Comparison of ENCODE assay signal across 17 cellular contexts in genomic region chr15:84795186-84795585, GRCh38. TPM values are rescaled to one million over a fixed set of nuclear protein-coding genes. Genes with fewer than 3 reads are reported as not detected.
A peak's percentile ranks its signal among the peaks of the same experiment; 100 is the strongest.
DNase-seq lines count a peak whose midpoint lies in the region; ATAC-seq and TF ChIP-seq lines count a peak whose summit lies in the region.
"Had no signal": no experiment of that assay in that cellular context is flagged by ENCODE, and none has a peak within 500 bp of the region (broad histone marks: within the 10 kb centered on the region; RNA-seq: fewer than 3 reads in every experiment).

No MANE protein-coding gene starts in this region.

- peak; percentile 33 for DNase-seq in GM04503 (ENCODE audit: low read depth)
- DNase-seq in fibroblast of gingiva (ENCODE audit: low read depth): peak; percentile 77
- DNase-seq in mesenchymal stem cell: peak; percentile 10
- DNase-seq in activated CD4-positive, alpha-beta T cell treated with anti-CD3 and anti-CD28 coated beads for 36 hours: no peak
- DNase-seq in NCI-H2196 (lab: John Stamatoyannopoulos, UW; ENCODE audit: unreplicated experiment): no peak
- no peak for DNase-seq in stomach
- DNase-seq: AML-193; Caco-2; CD8-positive, alpha-beta memory T cell; DND-41; GF-D8; GOT3 had no signal

- no peak for TF ChIP-seq POLR2A in stomach (IDR thresholded peaks at IDR 0.05)

- intact Hi-C loops in activated CD4-positive, alpha-beta T cell treated with anti-CD3 and anti-CD28 coated beads for 36 hours (cut with DNase I, micrococcal nuclease): no loop called here
- intact Hi-C loops in stomach (cut with DNase I; ENCODE audit: low total_unique reads): no loop called here

- H2BK12ac ChIP-seq in mesenchymal stem cell (ENCODE audit: low read length in 2 of 2): no peak overlapping the region

- no peak overlapping the region for H3K23ac ChIP-seq in mesenchymal stem cell (ENCODE audit: low read length in 2 of 2)

- H3K36me3 ChIP-seq in mesenchymal stem cell (ENCODE audit: control insufficient read depth in 1 of 2, insufficient read depth in 2 of 2, low read depth in 1 of 2, low read length in 2 of 2) (peaks cover 38 to 76% of the 10 kb centered on the region in 2 experiments), stomach (peaks cover 31 to 93% (median 84%) of the 10 kb centered on the region in 4 donors)

- no peak overlapping the region for H4K91ac ChIP-seq in mesenchymal stem cell (ENCODE audit: low read length)

- no peak overlapping the region for H3K4me2 ChIP-seq in mesenchymal stem cell (ENCODE audit: low read length, poor library complexity, severe bottlenecking)
- H3K4me2 ChIP-seq: BLaER1 had no signal

- H3K4me1 Mint-ChIP-seq in activated CD4-positive, alpha-beta T cell treated with anti-CD3 and anti-CD28 coated beads for 36 hours: peaks cover 2% of the 10 kb centered on the region

- WGBS in mesenchymal stem cell: 100% methylated on average over 3 of the region's 3 CpGs
- 82 to 96% (median 88%) methylated on average over 3 of the region's 3 CpGs for WGBS in stomach, 5 donors

- H3K36me3 Mint-ChIP-seq in activated CD4-positive, alpha-beta T cell treated with anti-CD3 and anti-CD28 coated beads for 36 hours (ENCODE audit: low read depth): peaks cover 42% of the 10 kb centered on the region

- H3K4me3 Mint-ChIP-seq in activated CD4-positive, alpha-beta T cell treated with anti-CD3 and anti-CD28 coated beads for 36 hours: no peak overlapping the region
- H3K4me3 Mint-ChIP-seq: CD8-positive, alpha-beta memory T cell had no signal

- POLR2A ChIA-PET in activated CD4-positive, alpha-beta T cell treated with anti-CD3 and anti-CD28 coated beads for 36 hours (lab: Charles Lee): no interaction called here

- H3K14ac ChIP-seq in mesenchymal stem cell (ENCODE audit: low read length in 2 of 2): no peak overlapping the region

- no peaks in the 10 kb centered on the region for H3K27me3 Mint-ChIP-seq in activated CD4-positive, alpha-beta T cell treated with anti-CD3 and anti-CD28 coated beads for 36 hours
- H3K27me3 Mint-ChIP-seq: CD8-positive, alpha-beta memory T cell had no signal

- no peak overlapping the region for H2BK120ac ChIP-seq in mesenchymal stem cell (ENCODE audit: low read depth, low read length)

- H3K9ac ChIP-seq in mesenchymal stem cell (ENCODE audit: low read length): no peak overlapping the region
- H3K9ac ChIP-seq: BLaER1 had no signal

- H2AK5ac ChIP-seq in mesenchymal stem cell (ENCODE audit: low read length, severe bottlenecking): no peak overlapping the region

- H3K27ac Mint-ChIP-seq in activated CD4-positive, alpha-beta T cell treated with anti-CD3 and anti-CD28 coated beads for 36 hours: no peak overlapping the region

- TF ChIP-seq CTCF in stomach (IDR thresholded peaks at IDR 0.05): no peak

- no peak overlapping the region for H3K4me3 ChIP-seq in mesenchymal stem cell (ENCODE audit: insufficient read depth in 1 of 2, low read depth in 1 of 2, low read length in 2 of 2)
- H3K4me3 ChIP-seq in stomach: no peak overlapping the region
- H3K4me3 ChIP-seq: BLaER1, GM12878, HAP-1 had no signal

- CTCF ChIA-PET in activated CD4-positive, alpha-beta T cell treated with anti-CD3 and anti-CD28 coated beads for 36 hours (lab: Charles Lee): no interaction called here

- H3K4me1 ChIP-seq in mesenchymal stem cell (ENCODE audit: control insufficient read depth, insufficient read depth, low read depth, low read length) (peaks cover 9% of the 10 kb centered on the region), stomach (peaks cover 0 to 3% (median 0%) of the 10 kb centered on the region in 4 donors)
- H3K4me1 ChIP-seq: BLaER1, Caco-2, HAP-1 had no signal

- no peak overlapping the region for H2BK5ac ChIP-seq in mesenchymal stem cell (ENCODE audit: low read depth, low read length, poor library complexity, severe bottlenecking)

- no peak overlapping the region for H3K4ac ChIP-seq in mesenchymal stem cell (ENCODE audit: low read depth in 1 of 2, low read length in 2 of 2)

- no peak overlapping the region for H3K27ac ChIP-seq in mesenchymal stem cell (ENCODE audit: low read length, poor library complexity, severe bottlenecking)
- H3K27ac ChIP-seq in stomach: no peak overlapping the region
- H3K27ac ChIP-seq: BLaER1 had no signal

- no peak for ATAC-seq in activated CD4-positive, alpha-beta T cell treated with anti-CD3 and anti-CD28 coated beads for 36 hours
- ATAC-seq in HG03095 (IDR thresholded peaks at IDR 0.05; ENCODE audit: unreplicated experiment): no peak
- ATAC-seq: GM12878, HepG2 had no signal

- no peak overlapping the region for H4K8ac ChIP-seq in mesenchymal stem cell (ENCODE audit: low read length)

- H3K27me3 ChIP-seq in mesenchymal stem cell (ENCODE audit: control insufficient read depth in 1 of 2, insufficient read depth in 1 of 2, low read length in 2 of 2) (no peaks in the 10 kb centered on the region), stomach (no peaks in the 10 kb centered on the region)
- H3K27me3 ChIP-seq: BLaER1 had no signal

- H3K9me3 ChIP-seq in mesenchymal stem cell (ENCODE audit: control insufficient read depth, low read length): no peaks in the 10 kb centered on the region
- no peaks in the 10 kb centered on the region for H3K9me3 ChIP-seq in stomach
- H3K9me3 ChIP-seq: BLaER1, Caco-2, HAP-1 had no signal

- H3K18ac ChIP-seq in mesenchymal stem cell (ENCODE audit: low read depth in 1 of 2, low read length in 2 of 2): no peak overlapping the region

- peaks cover 42% of the 10 kb centered on the region for H3K79me1 ChIP-seq in mesenchymal stem cell (replicated peaks; ENCODE audit: low read length, poor library complexity, severe bottlenecking)

- no peak overlapping the region for H2AFZ ChIP-seq in mesenchymal stem cell (ENCODE audit: low read depth, low read length)

- no peak for TF ChIP-seq EP300 in stomach (IDR thresholded peaks at IDR 0.05)

- no peak overlapping the region for H2BK15ac ChIP-seq in mesenchymal stem cell (ENCODE audit: low read depth, poor library complexity, severe bottlenecking)

- no peaks in the 10 kb centered on the region for H3K9me3 Mint-ChIP-seq in activated CD4-positive, alpha-beta T cell treated with anti-CD3 and anti-CD28 coated beads for 36 hours (ENCODE audit: low read depth)
- H3K9me3 Mint-ChIP-seq: CD8-positive, alpha-beta memory T cell had no signal

RNA-seq across cellular contexts. Expression of gene ALPK3, which starts 22.0 kb away (rescaled TPM):
- polyA plus RNA-seq in mesenchymal stem cell (2013, experiment 1 of 2): 1.2 TPM
- polyA plus RNA-seq in mesenchymal stem cell (2013, experiment 2 of 2): 1.1 TPM
- total RNA-seq in activated CD4-positive, alpha-beta T cell treated with anti-CD3 and anti-CD28 coated beads for 36 hours: under 1 TPM; 0.05 TPM
- total RNA-seq in stomach: 10 to 100 TPM in 1 of 5 donors, 1 to 10 TPM in 3, under 1 TPM in 1; 0.58 to 17.9 (median 8.1) TPM
- 1 to 10 TPM in 2 of 3 donors, under 1 TPM in 1; 0.76 to 4.7 (median 1.7) TPM for polyA plus RNA-seq in stomach

RNA-seq across cellular contexts. Expression of gene ZNF592, which starts 46.8 kb away (rescaled TPM):
- 11.9 TPM for polyA plus RNA-seq in mesenchymal stem cell (2013, experiment 1 of 2)
- 11.2 TPM for polyA plus RNA-seq in mesenchymal stem cell (2013, experiment 2 of 2)
- total RNA-seq in activated CD4-positive, alpha-beta T cell treated with anti-CD3 and anti-CD28 coated beads for 36 hours: 10 to 100 TPM; 25.5 to 30.8 TPM
- total RNA-seq in stomach: 10 to 100 TPM in 3 of 5 donors, 1 to 10 TPM in 2; 9.7 to 36.8 (median 19.0) TPM
- 1 to 10 TPM; 3.8 to 5.8 (median 5.0) TPM for polyA plus RNA-seq in stomach

Comparison
In these comparisons a context has a peak if more than half of its experiments do, and no peak if none do; other contexts are left out.
1. DNase-seq: peak in GM04503 (single experiment), fibroblast of gingiva (single experiment) and mesenchymal stem cell (single experiment); none in activated CD4-positive, alpha-beta T cell treated with anti-CD3 and anti-CD28 coated beads for 36 hours (single experiment), NCI-H2196 (single experiment) and stomach (single experiment).